2 cellular contexts compared by ENCODE assay signal in genomic region chr3:30673425-30674341, GRCh38.
A peak's percentile ranks its signal among the peaks of the same experiment; 100 is the strongest.
TF ChIP-seq lines count a peak whose summit lies in the region.

No MANE protein-coding gene starts in this region.

TF ChIP-seq in IMR-90, 13 proteins besides CTCF, POLR2A, EP300 and RAD21 (continued from another document):
- TF ChIP-seq, protein P1, sequence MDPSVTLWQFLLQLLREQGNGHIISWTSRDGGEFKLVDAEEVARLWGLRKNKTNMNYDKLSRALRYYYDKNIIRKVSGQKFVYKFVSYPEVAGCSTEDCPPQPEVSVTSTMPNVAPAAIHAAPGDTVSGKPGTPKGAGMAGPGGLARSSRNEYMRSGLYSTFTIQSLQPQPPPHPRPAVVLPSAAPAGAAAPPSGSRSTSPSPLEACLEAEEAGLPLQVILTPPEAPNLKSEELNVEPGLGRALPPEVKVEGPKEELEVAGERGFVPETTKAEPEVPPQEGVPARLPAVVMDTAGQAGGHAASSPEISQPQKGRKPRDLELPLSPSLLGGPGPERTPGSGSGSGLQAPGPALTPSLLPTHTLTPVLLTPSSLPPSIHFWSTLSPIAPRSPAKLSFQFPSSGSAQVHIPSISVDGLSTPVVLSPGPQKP (IDR thresholded peaks at IDR 0.05; ENCODE audit: borderline replicate concordance, low read depth, low read length): no peak

TF ChIP-seq in HepG2, 621 proteins besides CTCF, POLR2A, EP300 and RAD21 (continued from another document):
- TF ChIP-seq POLR2AphosphoS5 (IDR thresholded peaks at IDR 0.05; ENCODE audit: low read depth, low read length) (peak; percentile 29; the same call in 1 of the 2 replicates), RXRB (CRISPR knock-in tag; IDR thresholded peaks at IDR 0.05; ENCODE audit: borderline replicate concordance) (no peak), AGO2 (optimal IDR thresholded peaks at IDR 0.05; ENCODE audit: low read depth, low read length) (peak; percentile 70)
